ENCODE assay signal across 11 cellular contexts in the genomic region with DNA sequence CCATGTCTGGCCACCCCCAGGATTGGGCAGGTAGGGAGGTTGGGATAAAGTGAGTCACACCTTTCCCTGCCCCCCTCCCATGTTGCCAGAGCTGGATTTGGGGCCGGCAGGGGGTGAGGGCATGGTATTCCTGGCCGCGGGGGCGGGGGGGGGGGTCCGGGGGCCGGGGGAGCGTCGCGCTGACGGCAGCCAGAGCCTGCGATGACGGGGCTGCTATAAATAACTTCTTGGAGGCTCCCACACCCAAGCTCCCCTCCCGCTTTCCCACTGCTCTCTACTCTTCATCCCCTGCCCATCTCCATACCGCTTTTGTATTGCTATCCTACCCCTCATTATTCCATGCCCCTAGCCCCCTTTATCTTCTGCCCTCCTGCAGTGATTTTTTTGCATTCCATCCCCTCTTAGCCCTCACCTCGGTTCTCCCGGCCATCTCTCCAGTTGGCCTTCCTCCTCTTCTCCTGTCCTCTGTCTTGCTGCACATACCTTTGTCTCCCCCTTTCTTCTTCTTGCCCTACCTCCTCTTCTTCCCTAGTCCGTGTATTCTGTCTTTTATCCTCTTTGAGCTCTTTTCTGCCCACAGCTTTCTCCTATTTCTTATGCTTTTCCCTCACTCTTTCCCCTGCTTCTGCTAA. TPM values are rescaled to one million over a fixed set of nuclear protein-coding genes. Genes with fewer than 3 reads are reported as not detected.
DNase-seq lines count a peak whose midpoint lies in the region; ATAC-seq and TF ChIP-seq lines count a peak whose summit lies in the region.
"Had no signal": no experiment of that assay in that cellular context is flagged by ENCODE, and none has a peak within 500 bp of the region (broad histone marks: within the 10 kb centered on the region; RNA-seq: fewer than 3 reads in every experiment).

No MANE protein-coding gene starts in this region.

- no peak overlapping the region for H2AFZ ChIP-seq in hepatocyte

- WGBS in hepatocyte (ENCODE audit: low lambda C conversion rate, missing lambda C conversion rate) = 32% methylated on average over 6 of the region's 17 CpGs

- H3K4me1 Mint-ChIP-seq in stimulated activated naive B cell treated with anti-CD40 and anti-IgM and Interleukin-4, amounts not matched to agents 10 μg/mL and 1 μg/mL and 100 μg/mL, for 72 hours = peaks cover 49 to 57% of the 10 kb centered on the region in 2 donors

- H3K4me3 ChIP-seq in H7 (ENCODE audit: insufficient read depth, low read depth, low read length) (no peak overlapping the region; the same call in 1 of the 2 replicates), hepatocyte (no peak overlapping the region), retinal pigment epithelial cell (ENCODE audit: low read length) (peak overlapping the region; percentile 20)

- H3K9me3 Mint-ChIP-seq in stimulated activated naive B cell treated with anti-CD40 and anti-IgM and Interleukin-4, amounts not matched to agents 10 μg/mL and 1 μg/mL and 100 μg/mL, for 72 hours = no peaks in the 10 kb centered on the region
- H3K9me3 Mint-ChIP-seq: T-helper 2 cell treated with Interferon-gamma antibody and Interleukin-4, amounts not matched to agents 5 μg/mL and 100 μg/mL, for 36 hours had no signal

- H3K36me3 Mint-ChIP-seq in stimulated activated naive B cell treated with anti-CD40 and anti-IgM and Interleukin-4, amounts not matched to agents 10 μg/mL and 1 μg/mL and 100 μg/mL, for 72 hours = peaks cover 15 to 41% of the 10 kb centered on the region in 2 donors

- H3K9me3 ChIP-seq in hepatocyte (ENCODE audit: low read depth) = no peaks in the 10 kb centered on the region

- peaks cover 31% of the 10 kb centered on the region for H3K79me2 ChIP-seq in hepatocyte

- H3K27me3 Mint-ChIP-seq in stimulated activated naive B cell treated with anti-CD40 and anti-IgM and Interleukin-4, amounts not matched to agents 10 μg/mL and 1 μg/mL and 100 μg/mL, for 72 hours = no peaks in the 10 kb centered on the region

- H3K4me1 ChIP-seq in hepatocyte (ENCODE audit: insufficient read depth) = peaks cover 28% of the 10 kb centered on the region

- peak overlapping the region in 1 of 2 donors; percentile 83 for H3K4me3 Mint-ChIP-seq in stimulated activated naive B cell treated with anti-CD40 and anti-IgM and Interleukin-4, amounts not matched to agents 10 μg/mL and 1 μg/mL and 100 μg/mL, for 72 hours

- H3K27ac Mint-ChIP-seq in stimulated activated naive B cell treated with anti-CD40 and anti-IgM and Interleukin-4, amounts not matched to agents 10 μg/mL and 1 μg/mL and 100 μg/mL, for 72 hours = no peak overlapping the region

- peak overlapping the region; percentile 37 for H3K27ac ChIP-seq in hepatocyte

- DNase-seq in H7 (peak; percentile 85), astrocyte of the hippocampus (ENCODE audit: low read depth, low spot score) (peak; percentile 64), hepatocyte (ENCODE audit: low spot score) (peak; percentile 73), retinal pigment epithelial cell (ENCODE audit: low read depth) (no peak), cerebellar nuclear complex (lab: John Stamatoyannopoulos, UW) (no peak), Kasumi-1 (lab: John Stamatoyannopoulos, UW) (no peak), NOMO-1 treated with DMSO at 0.1 percent for 48 hours (lab: John Stamatoyannopoulos, UW; ENCODE audit: unreplicated experiment) (no peak)
- no peak for DNase-seq in stimulated activated naive B cell treated with anti-CD40 and anti-IgM and Interleukin-4, amounts not matched to agents 10 μg/mL and 1 μg/mL and 100 μg/mL, for 72 hours
- DNase-seq: COR-L47, NCI-H1436 treated with DMSO at 0.1 percent for 48 hours had no signal

- H3K9me2 ChIP-seq in hepatocyte (replicated peaks; ENCODE audit: insufficient read depth) = no peaks in the 10 kb centered on the region

- H3K36me3 ChIP-seq in H7 (replicated peaks; ENCODE audit: control insufficient read depth, insufficient read depth, low read length) (peaks cover 31% of the 10 kb centered on the region), hepatocyte (replicated peaks; ENCODE audit: insufficient read depth, low read depth) (no peaks in the 10 kb centered on the region)

- H3K27me3 ChIP-seq in H7 (ENCODE audit: control insufficient read depth, insufficient read depth, low read length) (no peaks in the 10 kb centered on the region), hepatocyte (no peaks in the 10 kb centered on the region)

- no peak for ATAC-seq in stimulated activated naive B cell treated with anti-CD40 and anti-IgM and Interleukin-4, amounts not matched to agents 10 μg/mL and 1 μg/mL and 100 μg/mL, for 72 hours (replicated peaks)

- no peak for TF ChIP-seq CTCF in hepatocyte (IDR thresholded peaks at IDR 0.05; ENCODE audit: poor library complexity)
- no peak for TF ChIP-seq CTCF in retinal pigment epithelial cell (conservative IDR thresholded peaks at IDR 0.05; ENCODE audit: low read depth, low read length)

- no peaks in the 10 kb centered on the region for H4K20me1 ChIP-seq in hepatocyte (ENCODE audit: insufficient read depth, poor library complexity, severe bottlenecking)

- peak overlapping the region; percentile 51 for H3K4me2 ChIP-seq in hepatocyte

RNA-seq across cellular contexts. Expression of a gene that starts 13.8 kb away (rescaled TPM):
- total RNA-seq in H7 (2014; rRNA removed; shearing (Covaris generic)) = 8.3 and 13.4 TPM in 2 replicates
- 5.3 and 6.6 TPM in 2 replicates for total RNA-seq in hepatocyte
- 4.9 and 5.7 TPM in 2 replicates for polyA plus RNA-seq in hepatocyte

RNA-seq across cellular contexts. Expression of a gene that starts 15.8 kb away (rescaled TPM):
- total RNA-seq in H7 (2014; rRNA removed; shearing (Covaris generic)) = 168 and 188 TPM in 2 replicates
- total RNA-seq in hepatocyte = 121 and 150 TPM in 2 replicates
- polyA plus RNA-seq in hepatocyte = 349 and 357 TPM in 2 replicates

RNA-seq across cellular contexts. Expression of a gene that starts 20.7 kb away (rescaled TPM):
- total RNA-seq in H7 (2014; rRNA removed; shearing (Covaris generic)) = 15.5 and 16.4 TPM in 2 replicates
- 5.1 and 6.2 TPM in 2 replicates for total RNA-seq in hepatocyte
- polyA plus RNA-seq in hepatocyte = 5.0 and 6.7 TPM in 2 replicates

RNA-seq across cellular contexts. Expression of a gene that starts 22.9 kb away (rescaled TPM):
- 38.3 and 41.9 TPM in 2 replicates for total RNA-seq in H7 (2014; rRNA removed; shearing (Covaris generic))
- 37.2 and 44.4 TPM in 2 replicates for total RNA-seq in hepatocyte
- 42.4 and 53.0 TPM in 2 replicates for polyA plus RNA-seq in hepatocyte

RNA-seq across cellular contexts. Expression of a gene that starts 42.1 kb away (rescaled TPM):
- 101 and 113 TPM in 2 replicates for total RNA-seq in H7 (2014; rRNA removed; shearing (Covaris generic))
- 6.9 and 12.7 TPM in 2 replicates for total RNA-seq in hepatocyte
- 6.1 and 6.6 TPM in 2 replicates for polyA plus RNA-seq in hepatocyte

Comparison
In these comparisons a context has a peak if more than half of its experiments do, and no peak if none do; other contexts are left out.
1. DNase-seq: peak in H7 (single experiment), astrocyte of the hippocampus (single experiment) and hepatocyte (single experiment); none in retinal pigment epithelial cell (single experiment), stimulated activated naive B cell treated with anti-CD40 and anti-IgM and Interleukin-4, amounts not matched to agents 10 μg/mL and 1 μg/mL and 100 μg/mL, for 72 hours (single experiment), cerebellar nuclear complex (0 of 2), Kasumi-1 (0 of 2) and NOMO-1 treated with DMSO at 0.1 percent for 48 hours (single experiment).